In the genomic region with DNA sequence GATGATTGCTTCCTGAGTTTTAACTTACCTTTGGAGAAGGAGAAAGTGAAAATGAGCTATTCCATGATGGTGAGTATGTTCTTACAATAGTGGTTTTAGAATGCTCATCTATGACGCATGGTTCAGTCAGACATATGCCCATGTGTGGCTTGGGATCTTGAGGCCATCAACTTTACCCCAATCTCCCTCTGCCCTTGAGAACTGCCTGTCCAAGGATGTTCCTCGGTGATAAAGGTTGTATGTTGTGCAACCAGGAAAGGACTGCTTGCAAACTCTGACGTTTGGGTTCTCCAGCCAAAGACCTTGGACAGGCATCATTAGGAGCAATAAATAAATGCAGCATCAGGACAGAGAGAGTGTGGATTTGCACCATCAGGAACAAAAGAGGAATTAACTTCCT, we compare ENCODE assay signal across 22 cellular contexts.
DNase-seq lines count a peak whose midpoint lies in the region; FAIRE-seq and TF ChIP-seq lines count a peak whose summit lies in the region.
"Had no signal": no experiment of that assay in that cellular context is flagged by ENCODE, and none has a peak within 500 bp of the region (broad histone marks: within the 10 kb centered on the region; RNA-seq: fewer than 3 reads in every experiment).

No MANE protein-coding gene starts in this region.

- DNase-seq in GM18507 (ENCODE audit: extremely low spot score, insufficient read length, low read depth) (no peak), OCI-M1 (lab: John Stamatoyannopoulos, UW) (peak; percentile 64), epithelial cell of esophagus (ENCODE audit: low read depth) (peak; percentile 21), mesenchymal stem cell (peak; percentile 38), GM03348 (ENCODE audit: low spot score) (no peak), retina (no peak)
- DNase-seq in activated T-helper 2 cell treated with anti-CD3 and anti-CD28 coated beads, Interferon-gamma antibody, Interleukin-2, Interleukin-4, amounts not matched to agents 10 μg/mL and 5 μg/mL and 100 μg/mL, durations not matched to agents 14 hours and 24 hours and 36 hours (ENCODE audit: low spot score) = no peak
- no peak for DNase-seq in activated CD4-positive, alpha-beta T cell treated with anti-CD3 and anti-CD28 coated beads for 1 hour
- DNase-seq: activated CD4-positive, CD25-positive, alpha-beta regulatory T cell treated with anti-CD3 and anti-CD28 coated beads, Interleukin-2, amount 50 U/mL, for 72 hours; activated CD8-positive, alpha-beta T cell treated with anti-CD3 and anti-CD28 coated beads, Interleukin-2, amount 10 ng/mL, durations not matched to agents 7 days and 5 days; amniotic stem cell; DMS 273 treated with DMSO at 0.1 percent for 48 hours; GF-D8; kidney glomerular epithelial cell; NCI-H146; NCI-H2171; NCI-H524 treated with DMSO at 0.1 percent for 48 hours; stimulated activated CD4-positive, alpha-beta T cell treated with anti-CD3 and anti-CD28 coated beads, Interleukin-2, amount 100 ng/mL, for 48 hours; stimulated activated naive B cell treated with anti-CD40 and anti-IgM and Interleukin-4, amounts not matched to agents 10 μg/mL and 1 μg/mL and 100 μg/mL, for 72 hours; T1000 had no signal

- H2BK5ac ChIP-seq in mesenchymal stem cell (ENCODE audit: low read depth, low read length, poor library complexity, severe bottlenecking) = no peak overlapping the region

- no peak overlapping the region for H3K27ac ChIP-seq in mesenchymal stem cell (ENCODE audit: low read length, poor library complexity, severe bottlenecking)
- H3K27ac ChIP-seq: epithelial cell of prostate had no signal

- peaks cover 46% of the 10 kb centered on the region for H3K4me1 Mint-ChIP-seq in activated T-helper 2 cell treated with anti-CD3 and anti-CD28 coated beads, Interferon-gamma antibody, Interleukin-2, Interleukin-4, amounts not matched to agents 10 μg/mL and 5 μg/mL and 100 μg/mL, durations not matched to agents 14 hours and 24 hours and 36 hours (ENCODE audit: low read depth)

- no peak overlapping the region for H2AK5ac ChIP-seq in mesenchymal stem cell (ENCODE audit: low read length, severe bottlenecking)

- no peaks in the 10 kb centered on the region for H3K9me3 ChIP-seq in mesenchymal stem cell (ENCODE audit: control insufficient read depth, low read length)

- no peaks in the 10 kb centered on the region for H3K27me3 Mint-ChIP-seq in activated T-helper 2 cell treated with anti-CD3 and anti-CD28 coated beads, Interferon-gamma antibody, Interleukin-2, Interleukin-4, amounts not matched to agents 10 μg/mL and 5 μg/mL and 100 μg/mL, durations not matched to agents 14 hours and 24 hours and 36 hours (ENCODE audit: low read depth)
- H3K27me3 Mint-ChIP-seq: stimulated activated naive B cell treated with anti-CD40 and anti-IgM and Interleukin-4, amounts not matched to agents 10 μg/mL and 1 μg/mL and 100 μg/mL, for 72 hours had no signal

- no peak overlapping the region for H2BK12ac ChIP-seq in mesenchymal stem cell (ENCODE audit: low read length in 2 of 2)

- H3K4me3 ChIP-seq in epithelial cell of esophagus (ENCODE audit: low read length) (no peak overlapping the region), mesenchymal stem cell (ENCODE audit: insufficient read depth in 1 of 2, low read depth in 1 of 2, low read length in 2 of 2) (no peak overlapping the region)

- no peak overlapping the region for H2AFZ ChIP-seq in mesenchymal stem cell (ENCODE audit: low read depth, low read length)

- peaks cover 1% of the 10 kb centered on the region for H3K4me1 ChIP-seq in mesenchymal stem cell (ENCODE audit: control insufficient read depth, insufficient read depth, low read depth, low read length)

- H3K79me1 ChIP-seq in mesenchymal stem cell (replicated peaks; ENCODE audit: low read length, poor library complexity, severe bottlenecking) = no peaks in the 10 kb centered on the region

- no peaks in the 10 kb centered on the region for H3K36me3 ChIP-seq in mesenchymal stem cell (ENCODE audit: control insufficient read depth in 1 of 2, insufficient read depth in 2 of 2, low read depth in 1 of 2, low read length in 2 of 2)

- H4K91ac ChIP-seq in mesenchymal stem cell (ENCODE audit: low read length) = no peak overlapping the region

- H3K9me3 Mint-ChIP-seq in activated T-helper 2 cell treated with anti-CD3 and anti-CD28 coated beads, Interferon-gamma antibody, Interleukin-2, Interleukin-4, amounts not matched to agents 10 μg/mL and 5 μg/mL and 100 μg/mL, durations not matched to agents 14 hours and 24 hours and 36 hours = no peaks in the 10 kb centered on the region
- H3K9me3 Mint-ChIP-seq: stimulated activated naive B cell treated with anti-CD40 and anti-IgM and Interleukin-4, amounts not matched to agents 10 μg/mL and 1 μg/mL and 100 μg/mL, for 72 hours had no signal

- H3K14ac ChIP-seq in mesenchymal stem cell (ENCODE audit: low read length in 2 of 2) = no peak overlapping the region

- H3K27ac Mint-ChIP-seq in activated T-helper 2 cell treated with anti-CD3 and anti-CD28 coated beads, Interferon-gamma antibody, Interleukin-2, Interleukin-4, amounts not matched to agents 10 μg/mL and 5 μg/mL and 100 μg/mL, durations not matched to agents 14 hours and 24 hours and 36 hours = no peak overlapping the region
- H3K27ac Mint-ChIP-seq: activated CD8-positive, alpha-beta T cell treated with anti-CD3 and anti-CD28 coated beads, Interleukin-2, amount 10 ng/mL, durations not matched to agents 7 days and 5 days; stimulated activated naive B cell treated with anti-CD40 and anti-IgM and Interleukin-4, amounts not matched to agents 10 μg/mL and 1 μg/mL and 100 μg/mL, for 72 hours had no signal

- no peak overlapping the region for H3K18ac ChIP-seq in mesenchymal stem cell (ENCODE audit: low read depth in 1 of 2, low read length in 2 of 2)

- H3K27me3 ChIP-seq in mesenchymal stem cell (ENCODE audit: control insufficient read depth in 1 of 2, insufficient read depth in 1 of 2, low read length in 2 of 2) = no peaks in the 10 kb centered on the region

- no peak overlapping the region for H2BK15ac ChIP-seq in mesenchymal stem cell (ENCODE audit: low read depth, poor library complexity, severe bottlenecking)

- peak; percentile 21 for FAIRE-seq in GM18507 (lab: Jason Lieb, UNC)
- FAIRE-seq: bronchial epithelial cell had no signal

- H3K9ac ChIP-seq in mesenchymal stem cell (ENCODE audit: low read length) = no peak overlapping the region

- no peaks in the 10 kb centered on the region for H3K36me3 Mint-ChIP-seq in activated T-helper 2 cell treated with anti-CD3 and anti-CD28 coated beads, Interferon-gamma antibody, Interleukin-2, Interleukin-4, amounts not matched to agents 10 μg/mL and 5 μg/mL and 100 μg/mL, durations not matched to agents 14 hours and 24 hours and 36 hours (ENCODE audit: low read depth)
- H3K36me3 Mint-ChIP-seq: stimulated activated naive B cell treated with anti-CD40 and anti-IgM and Interleukin-4, amounts not matched to agents 10 μg/mL and 1 μg/mL and 100 μg/mL, for 72 hours had no signal

- H4K8ac ChIP-seq in mesenchymal stem cell (ENCODE audit: low read length) = no peak overlapping the region

- intact Hi-C loops in activated T-helper 2 cell treated with anti-CD3 and anti-CD28 coated beads, Interferon-gamma antibody, Interleukin-2, Interleukin-4, amounts not matched to agents 10 μg/mL and 5 μg/mL and 100 μg/mL, durations not matched to agents 14 hours and 24 hours and 36 hours (cut with micrococcal nuclease) = loop anchor here (5.0 kb wide), 1 partner anchor 217 kb away; no protein-coding TSS in a partner anchor

- no peak overlapping the region for H3K23ac ChIP-seq in mesenchymal stem cell (ENCODE audit: low read length in 2 of 2)

- TF ChIP-seq CTCF in epithelial cell of esophagus (IDR thresholded peaks at IDR 0.05; ENCODE audit: insufficient read depth, low read depth, low read length, missing control alignments) = no peak

- no peak overlapping the region for H3K4me3 Mint-ChIP-seq in activated T-helper 2 cell treated with anti-CD3 and anti-CD28 coated beads, Interferon-gamma antibody, Interleukin-2, Interleukin-4, amounts not matched to agents 10 μg/mL and 5 μg/mL and 100 μg/mL, durations not matched to agents 14 hours and 24 hours and 36 hours (ENCODE audit: low read depth)
- H3K4me3 Mint-ChIP-seq: activated CD8-positive, alpha-beta T cell treated with anti-CD3 and anti-CD28 coated beads, Interleukin-2, amount 10 ng/mL, durations not matched to agents 7 days and 5 days; stimulated activated naive B cell treated with anti-CD40 and anti-IgM and Interleukin-4, amounts not matched to agents 10 μg/mL and 1 μg/mL and 100 μg/mL, for 72 hours had no signal

- H3K4me2 ChIP-seq in mesenchymal stem cell (ENCODE audit: low read length, poor library complexity, severe bottlenecking) = no peak overlapping the region

- 69% methylated on average over 3 of the region's 3 CpGs for WGBS in mesenchymal stem cell

- no peak overlapping the region for H3K4ac ChIP-seq in mesenchymal stem cell (ENCODE audit: low read depth in 1 of 2, low read length in 2 of 2)

- no peak overlapping the region for H2BK120ac ChIP-seq in mesenchymal stem cell (ENCODE audit: low read depth, low read length)

Comparison
In these comparisons a context has a peak if more than half of its experiments do, and no peak if none do; other contexts are left out.
1. DNase-seq: peak in OCI-M1 (single experiment), epithelial cell of esophagus (single experiment) and mesenchymal stem cell (single experiment); none in GM18507 (single experiment), activated T-helper 2 cell treated with anti-CD3 and anti-CD28 coated beads, Interferon-gamma antibody, Interleukin-2, Interleukin-4, amounts not matched to agents 10 μg/mL and 5 μg/mL and 100 μg/mL, durations not matched to agents 14 hours and 24 hours and 36 hours (single experiment), activated CD4-positive, alpha-beta T cell treated with anti-CD3 and anti-CD28 coated beads for 1 hour (single experiment), GM03348 (single experiment) and retina (single experiment).